ENCODE assay signal across 7 cellular contexts in genomic region chr3:153828346-153828745, GRCh38.
DNase-seq lines count a peak whose midpoint lies in the region; ATAC-seq, FAIRE-seq and TF ChIP-seq lines count a peak whose summit lies in the region.
"Not testable (repeated sequence)": the region's sequence is repeated elsewhere in the genome, so short reads cannot be mapped to it uniquely, and the experiment has no call there.

No MANE protein-coding gene starts in this region.

- not testable (repeated sequence) for DNase-seq in H54 (ENCODE audit: insufficient read length, low spot score); epithelial cell of prostate (ENCODE audit: low read depth, low spot score); stimulated activated effector memory CD8-positive, alpha-beta T cell treated with anti-CD3 and anti-CD28 coated beads, Interleukin-12 subunit alpha, Interleukin-12 subunit beta, amount 100 ng/mL, for 72 hours (ENCODE audit: low spot score in 2 of 2)
- DNase-seq in LHCN-M2 (ENCODE audit: low read depth) = peak; percentile 84
- peak; percentile 36 for DNase-seq in RCC 7860 (ENCODE audit: low spot score)
- peak; percentile 3 for DNase-seq in astrocyte of the spinal cord (ENCODE audit: low read depth, low spot score)
- DNase-seq in kidney tubule cell (ENCODE audit: low spot score) = peak; percentile 87

- not testable (repeated sequence) for H3K9me3 Mint-ChIP-seq in stimulated activated effector memory CD8-positive, alpha-beta T cell treated with anti-CD3 and anti-CD28 coated beads, Interleukin-12 subunit alpha, Interleukin-12 subunit beta, amount 100 ng/mL, for 72 hours

- peak overlapping the region; percentile 60 for H3K27ac Mint-ChIP-seq in stimulated activated effector memory CD8-positive, alpha-beta T cell treated with anti-CD3 and anti-CD28 coated beads, Interleukin-12 subunit alpha, Interleukin-12 subunit beta, amount 100 ng/mL, for 72 hours

- TF ChIP-seq POLR2A in H54 (IDR thresholded peaks at IDR 0.05; ENCODE audit: low read depth, low read length) = not testable (repeated sequence)

- peak overlapping the region; percentile 95 for H3K27ac ChIP-seq in epithelial cell of prostate

- H3K4me3 Mint-ChIP-seq in stimulated activated effector memory CD8-positive, alpha-beta T cell treated with anti-CD3 and anti-CD28 coated beads, Interleukin-12 subunit alpha, Interleukin-12 subunit beta, amount 100 ng/mL, for 72 hours = not testable (repeated sequence)

- not testable (repeated sequence) for H3K36me3 Mint-ChIP-seq in stimulated activated effector memory CD8-positive, alpha-beta T cell treated with anti-CD3 and anti-CD28 coated beads, Interleukin-12 subunit alpha, Interleukin-12 subunit beta, amount 100 ng/mL, for 72 hours

- FAIRE-seq in H54 (lab: Jason Lieb, UNC) = peak; percentile 53
- not testable (repeated sequence) for FAIRE-seq in RCC 7860 (lab: Jason Lieb, UNC)

- in situ Hi-C loops in astrocyte of the spinal cord (cut with HindIII; ENCODE audit: low sequenced_read_pairs) = not testable (repeated sequence)

- not testable (repeated sequence) for H3K4me3 ChIP-seq in astrocyte of the spinal cord (ENCODE audit: low read depth, low read length)

- not testable (repeated sequence) for H3K4me1 Mint-ChIP-seq in stimulated activated effector memory CD8-positive, alpha-beta T cell treated with anti-CD3 and anti-CD28 coated beads, Interleukin-12 subunit alpha, Interleukin-12 subunit beta, amount 100 ng/mL, for 72 hours

- not testable (repeated sequence) for TF ChIP-seq CTCF in astrocyte of the spinal cord (IDR thresholded peaks at IDR 0.05; ENCODE audit: low read depth, low read length)

- not testable (repeated sequence) for ATAC-seq in stimulated activated effector memory CD8-positive, alpha-beta T cell treated with anti-CD3 and anti-CD28 coated beads, Interleukin-12 subunit alpha, Interleukin-12 subunit beta, amount 100 ng/mL, for 72 hours
